23 cellular contexts compared by ENCODE assay signal in the genomic region with DNA sequence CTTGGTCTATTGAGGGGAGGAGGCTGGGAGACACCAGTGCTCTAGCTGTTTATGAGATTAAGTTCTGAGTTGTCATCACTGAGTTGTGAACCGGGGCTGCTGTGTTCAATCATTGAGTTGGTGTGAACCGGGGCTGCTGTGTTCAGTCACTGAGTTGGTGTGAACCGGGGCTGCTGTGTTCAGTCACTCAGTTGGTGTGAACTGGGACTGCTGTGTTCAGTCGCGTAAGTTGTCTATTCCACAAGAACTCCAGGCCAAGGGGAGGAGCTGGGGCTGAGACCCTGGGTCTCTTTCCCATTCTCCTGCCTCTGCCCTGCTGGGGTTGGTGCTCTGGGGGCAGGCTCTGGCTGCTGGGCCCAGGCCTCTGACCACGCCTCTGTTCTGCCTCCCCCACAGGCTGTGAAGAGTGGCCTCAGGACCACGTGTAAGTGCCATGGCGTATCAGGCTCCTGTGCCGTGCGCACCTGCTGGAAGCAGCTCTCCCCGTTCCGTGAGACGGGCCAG. TPM values are rescaled to one million over a fixed set of nuclear protein-coding genes. Genes with fewer than 3 reads are reported as not detected.
A peak's percentile ranks its signal among the peaks of the same experiment; 100 is the strongest.
DNase-seq lines count a peak whose midpoint lies in the region; ATAC-seq and TF ChIP-seq lines count a peak whose summit lies in the region.
"Had no signal": no experiment of that assay in that cellular context is flagged by ENCODE, and none has a peak within 500 bp of the region (broad histone marks: within the 10 kb centered on the region; RNA-seq: fewer than 3 reads in every experiment).

No MANE protein-coding gene starts in this region.

- 69 to 76% (median 74%) methylated on average over 8 to 13 of the region's 13 CpGs for WGBS in stomach, 5 donors

- peak overlapping the region in 3 of 5 donors; percentile 10 to 24 (median 12) for H3K27ac ChIP-seq in stomach
- H3K27ac ChIP-seq: BLaER1, colonic mucosa, KMS-11 had no signal

- H3K36me3 Mint-ChIP-seq in endothelial cell (ENCODE audit: low read depth, unreplicated experiment) = no peaks in the 10 kb centered on the region
- no peaks in the 10 kb centered on the region for H3K36me3 Mint-ChIP-seq in activated T-cell treated with anti-CD3 and anti-CD28 coated beads, Interleukin-2, amount 50 U/mL, for 4 hours (ENCODE audit: insufficient read depth)
- H3K36me3 Mint-ChIP-seq: naive thymus-derived CD4-positive, alpha-beta T cell had no signal

- no peaks in the 10 kb centered on the region for H3K9me3 ChIP-seq in stomach
- H3K9me3 ChIP-seq: BLaER1, colonic mucosa had no signal

- TF ChIP-seq CTCF in stomach (IDR thresholded peaks at IDR 0.05) = no peak
- no peak for TF ChIP-seq CTCF in endothelial cell (IDR thresholded peaks at IDR 0.05; ENCODE audit: unreplicated experiment)

- no peak overlapping the region for H3K4me3 ChIP-seq in stomach
- H3K4me3 ChIP-seq: BLaER1, colonic mucosa had no signal

- H3K36me3 ChIP-seq in stomach = no peaks in the 10 kb centered on the region
- H3K36me3 ChIP-seq: BLaER1, colonic mucosa had no signal

- no peaks in the 10 kb centered on the region for H3K9me3 Mint-ChIP-seq in endothelial cell (ENCODE audit: unreplicated experiment)
- no peaks in the 10 kb centered on the region for H3K9me3 Mint-ChIP-seq in activated T-cell treated with anti-CD3 and anti-CD28 coated beads, Interleukin-2, amount 50 U/mL, for 4 hours
- H3K9me3 Mint-ChIP-seq: activated CD4-positive, alpha-beta memory T cell treated with anti-CD3 and anti-CD28 coated beads, Interleukin-2, amount 10 ng/mL, durations not matched to agents 7 days and 5 days; activated naive CD8-positive, alpha-beta T cell treated with anti-CD3 and anti-CD28 coated beads, Interleukin-2, amount 50 U/mL, for 24 hours; naive thymus-derived CD4-positive, alpha-beta T cell had no signal

- H3K4me1 ChIP-seq in stomach = peaks cover 0 to 19% (median 2%) of the 10 kb centered on the region in 4 donors
- H3K4me1 ChIP-seq: colonic mucosa had no signal

- H3K4me3 Mint-ChIP-seq in endothelial cell (ENCODE audit: unreplicated experiment) = no peak overlapping the region
- H3K4me3 Mint-ChIP-seq in activated T-cell treated with anti-CD3 and anti-CD28 coated beads, Interleukin-2, amount 50 U/mL, for 4 hours = no peak overlapping the region
- H3K4me3 Mint-ChIP-seq: activated CD4-positive, alpha-beta memory T cell treated with anti-CD3 and anti-CD28 coated beads, Interleukin-2, amount 10 ng/mL, durations not matched to agents 7 days and 5 days; activated naive CD8-positive, alpha-beta T cell treated with anti-CD3 and anti-CD28 coated beads, Interleukin-2, amount 50 U/mL, for 24 hours had no signal

- no peaks in the 10 kb centered on the region for H3K4me1 Mint-ChIP-seq in endothelial cell (ENCODE audit: unreplicated experiment)
- H3K4me1 Mint-ChIP-seq in activated T-cell treated with anti-CD3 and anti-CD28 coated beads, Interleukin-2, amount 50 U/mL, for 4 hours (ENCODE audit: low read depth) = no peaks in the 10 kb centered on the region

- peaks cover 9% of the 10 kb centered on the region for H3K27me3 Mint-ChIP-seq in endothelial cell (ENCODE audit: unreplicated experiment)
- H3K27me3 Mint-ChIP-seq in activated T-cell treated with anti-CD3 and anti-CD28 coated beads, Interleukin-2, amount 50 U/mL, for 4 hours (ENCODE audit: low read depth) = no peaks in the 10 kb centered on the region
- H3K27me3 Mint-ChIP-seq: activated CD4-positive, alpha-beta memory T cell treated with anti-CD3 and anti-CD28 coated beads, Interleukin-2, amount 10 ng/mL, durations not matched to agents 7 days and 5 days; activated naive CD8-positive, alpha-beta T cell treated with anti-CD3 and anti-CD28 coated beads, Interleukin-2, amount 50 U/mL, for 24 hours; naive thymus-derived CD4-positive, alpha-beta T cell had no signal

- TF ChIP-seq POLR2A in stomach (IDR thresholded peaks at IDR 0.05) = no peak

- TF ChIP-seq EP300 in stomach (IDR thresholded peaks at IDR 0.05) = no peak

- intact Hi-C loops in stomach (cut with DNase I; ENCODE audit: low total_unique reads) (no loop called here), Right ventricle myocardium inferior (cut with DNase I) (no loop called here)

- no peak overlapping the region for H3K27ac Mint-ChIP-seq in endothelial cell (ENCODE audit: unreplicated experiment)
- H3K27ac Mint-ChIP-seq: activated CD4-positive, alpha-beta memory T cell treated with anti-CD3 and anti-CD28 coated beads, Interleukin-2, amount 10 ng/mL, durations not matched to agents 7 days and 5 days; activated naive CD8-positive, alpha-beta T cell treated with anti-CD3 and anti-CD28 coated beads, Interleukin-2, amount 50 U/mL, for 24 hours; naive thymus-derived CD4-positive, alpha-beta T cell had no signal

- ATAC-seq in esophagus mucosa = peak; percentile 5
- no peak for ATAC-seq in Right ventricle myocardium inferior
- ATAC-seq in activated T-cell treated with anti-CD3 and anti-CD28 coated beads, Interleukin-2, amount 50 U/mL, for 4 hours = no peak
- ATAC-seq: activated naive CD8-positive, alpha-beta T cell treated with anti-CD3 and anti-CD28 coated beads, Interleukin-2, amount 50 U/mL, for 24 hours; naive thymus-derived CD4-positive, alpha-beta T cell; sciatic nerve had no signal

- no peaks in the 10 kb centered on the region for H3K27me3 ChIP-seq in stomach
- H3K27me3 ChIP-seq: BLaER1, colonic mucosa had no signal

- DNase-seq in NCI-H2029 (lab: John Stamatoyannopoulos, UW) (peak; percentile 46), NCI-H2029 treated with DMSO at 0.1 percent for 48 hours (lab: John Stamatoyannopoulos, UW) (no peak), NCI-H510A treated with DMSO at 0.1 percent for 48 hours (lab: John Stamatoyannopoulos, UW) (peak; percentile 90), stomach (no peak), endothelial cell (ENCODE audit: low spot score) (no peak), Right ventricle myocardium inferior (ENCODE audit: missing footprints) (no peak)
- DNase-seq in activated T-cell treated with anti-CD3 and anti-CD28 coated beads, Interleukin-2, amount 50 U/mL, for 4 hours = no peak
- DNase-seq: activated CD4-positive, alpha-beta memory T cell treated with anti-CD3 and anti-CD28 coated beads, Interleukin-2, amount 10 ng/mL, durations not matched to agents 7 days and 5 days; activated CD4-positive, CD25-positive, alpha-beta regulatory T cell; activated gamma-delta T cell; activated naive CD8-positive, alpha-beta T cell treated with anti-CD3 and anti-CD28 coated beads, Interleukin-2, amount 50 U/mL, for 24 hours; GOT3; head of caudate nucleus; naive thymus-derived CD4-positive, alpha-beta T cell; OCI-M1; Right ventricle myocardium superior; T1000 had no signal

RNA-seq across cellular contexts. Expression of gene WNT9B, which starts 24.5 kb away (rescaled TPM):
- not detected for total RNA-seq in esophagus mucosa
- total RNA-seq in stomach = not detected
- polyA plus RNA-seq in stomach = under 1 TPM in 1 of 3 donors, not detected in 2; 0.05 TPM
- total RNA-seq in endothelial cell (ENCODE audit: unreplicated experiment) = 0.26 TPM
- total RNA-seq in Right ventricle myocardium inferior = not detected
- total RNA-seq in activated T-cell treated with anti-CD3 and anti-CD28 coated beads, Interleukin-2, amount 50 U/mL, for 4 hours = not detected
- total RNA-seq: A673; activated CD4-positive, alpha-beta memory T cell treated with anti-CD3 and anti-CD28 coated beads, Interleukin-2, amount 10 ng/mL, durations not matched to agents 7 days and 5 days; colonic mucosa; naive thymus-derived CD4-positive, alpha-beta T cell; sciatic nerve had no signal
- polyA plus RNA-seq: naive thymus-derived CD4-positive, alpha-beta T cell had no signal

RNA-seq across cellular contexts. Expression of gene GOSR2, which starts 47.1 kb away (rescaled TPM):
- total RNA-seq in esophagus mucosa (21.4 TPM), stomach (10 to 100 TPM; 25.0 to 84.0 (median 42.0) TPM), endothelial cell (ENCODE audit: unreplicated experiment) (51.2 TPM), Right ventricle myocardium inferior (35.2 TPM)
- 10 to 100 TPM; 15.3 to 24.1 (median 23.0) TPM for polyA plus RNA-seq in stomach
- total RNA-seq in activated T-cell treated with anti-CD3 and anti-CD28 coated beads, Interleukin-2, amount 50 U/mL, for 4 hours = 10 to 100 TPM; 66.1 to 69.7 (median 67.0) TPM

RNA-seq across cellular contexts. Expression of gene WNT3, which starts 57.4 kb away (rescaled TPM):
- total RNA-seq in esophagus mucosa (5.9 TPM), stomach (under 1 TPM in 3 of 5 donors, not detected in 2; 0.14 to 0.55 (median 0.29) TPM), endothelial cell (ENCODE audit: unreplicated experiment) (14.4 TPM), Right ventricle myocardium inferior (1.0 TPM)
- under 1 TPM; 0.31 to 0.73 (median 0.37) TPM for polyA plus RNA-seq in stomach
- under 1 TPM in 1 of 3 donors, not detected in 2; 0.08 TPM for total RNA-seq in activated T-cell treated with anti-CD3 and anti-CD28 coated beads, Interleukin-2, amount 50 U/mL, for 4 hours
- total RNA-seq: activated CD4-positive, alpha-beta memory T cell treated with anti-CD3 and anti-CD28 coated beads, Interleukin-2, amount 10 ng/mL, durations not matched to agents 7 days and 5 days had no signal

Comparison
In these comparisons a context has a peak if more than half of its experiments do, and no peak if none do; other contexts are left out.
1. DNase-seq: peak in NCI-H2029 (single experiment) and NCI-H510A treated with DMSO at 0.1 percent for 48 hours (single experiment); none in NCI-H2029 treated with DMSO at 0.1 percent for 48 hours (single experiment), stomach (single experiment), endothelial cell (single experiment), Right ventricle myocardium inferior (single experiment) and activated T-cell treated with anti-CD3 and anti-CD28 coated beads, Interleukin-2, amount 50 U/mL, for 4 hours (single experiment).